ENCODE assay signal across 14 cellular contexts in the genomic region with DNA sequence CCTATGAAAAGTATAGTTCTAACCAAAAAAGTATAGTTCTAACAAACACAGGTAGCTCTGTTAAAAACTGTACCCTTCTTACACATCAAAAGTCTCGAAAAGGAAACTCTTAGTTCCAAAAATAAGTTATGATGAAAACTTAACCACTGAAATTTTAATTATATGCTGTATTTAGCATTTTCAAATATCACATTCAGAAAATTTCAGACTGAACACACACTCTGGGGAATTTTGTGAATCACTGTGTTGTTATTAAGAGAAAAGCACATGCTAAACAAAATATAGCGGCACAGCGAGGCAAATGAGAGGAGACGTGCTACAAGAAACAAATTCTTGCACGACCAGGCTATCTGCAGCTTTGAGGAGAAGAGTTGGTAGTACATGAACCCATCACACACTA. TPM values are rescaled to one million over a fixed set of nuclear protein-coding genes. Genes with fewer than 3 reads are reported as not detected.
DNase-seq lines count a peak whose midpoint lies in the region; ATAC-seq, FAIRE-seq and TF ChIP-seq lines count a peak whose summit lies in the region.
"Had no signal": no experiment of that assay in that cellular context is flagged by ENCODE, and none has a peak within 500 bp of the region (broad histone marks: within the 10 kb centered on the region; RNA-seq: fewer than 3 reads in every experiment).

No MANE protein-coding gene starts in this region.

- H3K4me3 ChIP-seq in skeletal muscle satellite cell (ENCODE audit: low read length) (no peak overlapping the region), left ventricle myocardium inferior (no peak overlapping the region)
- H3K4me3 ChIP-seq: cardiac muscle cell, PC-9, sigmoid colon had no signal

- no peak overlapping the region for H3K27ac ChIP-seq in left ventricle myocardium inferior (replicated peaks)
- H3K27ac ChIP-seq: cardiac muscle cell, sigmoid colon had no signal

- no peak for TF ChIP-seq CTCF in activated B cell treated with CpG ODN at 0.5 μM for 24 hours (IDR thresholded peaks at IDR 0.05)
- no peak for TF ChIP-seq CTCF in left ventricle myocardium inferior (IDR thresholded peaks at IDR 0.05; ENCODE audit: borderline replicate concordance)

- H3K27me3 Mint-ChIP-seq in activated B cell treated with CpG ODN at 0.5 μM for 24 hours: no peaks in the 10 kb centered on the region

- peaks cover 1% of the 10 kb centered on the region for H3K36me3 Mint-ChIP-seq in activated B cell treated with CpG ODN at 0.5 μM for 24 hours (ENCODE audit: low read depth)

- DNase-seq in activated CD4-positive, CD25-positive, alpha-beta regulatory T cell (lab: John Stamatoyannopoulos, UW): no peak
- DNase-seq in activated B cell treated with CpG ODN at 0.5 μM for 24 hours: no peak
- DNase-seq in left ventricle myocardium inferior: no peak
- no peak for DNase-seq in retina
- DNase-seq in GM19239 (ENCODE audit: insufficient read length, low spot score): no peak
- DNase-seq: activated CD4-positive, alpha-beta T cell treated with anti-CD3 and anti-CD28 coated beads, Interleukin-2, amount 50 U/mL, for 1 hour; NCI-H1436 treated with DMSO at 0.1 percent for 48 hours; PC-9; sigmoid colon had no signal

- peak overlapping the region; percentile 32 for H3K4me2 ChIP-seq in skeletal muscle satellite cell (ENCODE audit: low read length)
- H3K4me2 ChIP-seq: PC-9 had no signal

- H3K27me3 ChIP-seq in skeletal muscle satellite cell (ENCODE audit: control insufficient read depth, insufficient read depth, low read length) (no peaks in the 10 kb centered on the region), left ventricle myocardium inferior (ENCODE audit: low read depth) (no peaks in the 10 kb centered on the region)
- H3K27me3 ChIP-seq: cardiac muscle cell, sigmoid colon had no signal

- ATAC-seq in activated CD4-positive, CD25-positive, alpha-beta regulatory T cell treated with anti-CD3 and anti-CD28 coated beads, Interleukin-2, amount 50 U/mL, for 24 hours: peak; percentile 17 to 23
- peak; percentile 19 for ATAC-seq in HG02759 (IDR thresholded peaks at IDR 0.05; ENCODE audit: unreplicated experiment)
- peak; percentile 25 for ATAC-seq in activated B cell treated with CpG ODN at 0.5 μM for 24 hours (ENCODE audit: low read depth)

- H3K9ac ChIP-seq in skeletal muscle satellite cell (ENCODE audit: low read depth, low read length): no peak overlapping the region

- peak overlapping the region; percentile 68 for H3K4me3 Mint-ChIP-seq in activated B cell treated with CpG ODN at 0.5 μM for 24 hours

- intact Hi-C loops in activated B cell treated with CpG ODN at 0.5 μM for 24 hours (cut with micrococcal nuclease): loop anchor here (2.0 kb wide), 2 partner anchors 108 to 130 kb away; no protein-coding TSS in a partner anchor
- intact Hi-C loops in left ventricle myocardium inferior (cut with micrococcal nuclease): no loop called here

- H3K4me1 ChIP-seq in skeletal muscle satellite cell (ENCODE audit: control insufficient read depth, insufficient read depth, low read length): peaks cover 28% of the 10 kb centered on the region
- peaks cover 25% of the 10 kb centered on the region for H3K4me1 ChIP-seq in left ventricle myocardium inferior

- H3K27ac Mint-ChIP-seq in activated B cell treated with CpG ODN at 0.5 μM for 24 hours: peak overlapping the region; percentile 84

- CTCF ChIA-PET in activated B cell treated with CpG ODN at 0.5 μM for 24 hours (lab: Charles Lee): interaction anchor here (0.8 to 1.2 kb wide), 2 partner anchors 31 to 141 kb away, joined by 3 to 4 read pairs; partner anchors contain the start of gene VAV3

- H3K4me1 Mint-ChIP-seq in activated B cell treated with CpG ODN at 0.5 μM for 24 hours: peaks cover 72% of the 10 kb centered on the region

- POLR2A ChIA-PET in activated B cell treated with CpG ODN at 0.5 μM for 24 hours (lab: Charles Lee): interaction anchor here (0.7 to 2.4 kb wide), 4 partner anchors 10 to 37 kb away, joined by 3 to 23 read pairs (median 7); partner anchors contain the start of gene VAV3

- FAIRE-seq in GM19239 (lab: Jason Lieb, UNC): no peak
- FAIRE-seq: A204.1 had no signal

- no peaks in the 10 kb centered on the region for H3K9me3 Mint-ChIP-seq in activated B cell treated with CpG ODN at 0.5 μM for 24 hours

- H3K36me3 ChIP-seq in skeletal muscle satellite cell (ENCODE audit: insufficient read depth, low read length): no peaks in the 10 kb centered on the region
- H3K36me3 ChIP-seq in left ventricle myocardium inferior: no peaks in the 10 kb centered on the region
- H3K36me3 ChIP-seq: cardiac muscle cell, sigmoid colon had no signal

- H3K9me3 ChIP-seq in skeletal muscle satellite cell (replicated peaks; ENCODE audit: low read length) (no peaks in the 10 kb centered on the region), left ventricle myocardium inferior (replicated peaks) (no peaks in the 10 kb centered on the region)
- H3K9me3 ChIP-seq: sigmoid colon had no signal

RNA-seq across cellular contexts. Expression of gene VAV3, which starts 30.4 kb away (rescaled TPM):
- total RNA-seq in activated B cell treated with CpG ODN at 0.5 μM for 24 hours (28.7 and 29.1 TPM in 2 replicates), left ventricle myocardium inferior (1.4 TPM)
- 0.22 and 0.25 TPM in 2 replicates for total RNA-seq in skeletal muscle satellite cell (2012; rRNA removed)

Comparison
In these comparisons a context has a peak if more than half of its experiments do, and no peak if none do; other contexts are left out.
1. RNA of gene VAV3, which starts 30.4 kb away (total RNA-seq): 28.7 to 29.1 TPM in activated B cell treated with CpG ODN at 0.5 μM for 24 hours; 1.4 TPM in left ventricle myocardium inferior (single experiment); every median in the first group is over 10 times any median in the second.
2. Peak in every context shown above with its lines, with median percentiles within 50 percentile points of each other: ATAC-seq.